7 cellular contexts compared by ENCODE assay signal in genomic region chr13:49652691-49653305, GRCh38. TPM values are rescaled to one million over a fixed set of nuclear protein-coding genes. Genes with fewer than 3 reads are reported as not detected.
DNase-seq lines count a peak whose midpoint lies in the region; ATAC-seq and TF ChIP-seq lines count a peak whose summit lies in the region.

No MANE protein-coding gene starts in this region.

- peaks cover 3% of the 10 kb centered on the region for H3K36me3 Mint-ChIP-seq in effector memory CD8-positive, alpha-beta T cell (ENCODE audit: insufficient read depth)
- H3K36me3 Mint-ChIP-seq in natural killer cell treated with Interleukin-12 subunit alpha and Interleukin-12 subunit beta and Interleukin-15 and Interleukin-18, amount 100 ng/mL, for 72 hours = no peaks in the 10 kb centered on the region

- no peaks in the 10 kb centered on the region for H3K36me3 ChIP-seq in PC-9 (ENCODE audit: low read depth)

- no peaks in the 10 kb centered on the region for H3K9me2 ChIP-seq in PC-9 (ENCODE audit: insufficient read depth)

- intact Hi-C loops in PC-9 (cut with micrococcal nuclease; ENCODE audit: unreplicated experiment) = loop anchor here (1.0 to 2.0 kb wide), 2 partner anchors 196 to 1258 kb away; no protein-coding TSS in a partner anchor

- peak; percentile 53 for ATAC-seq in HG03378 (IDR thresholded peaks at IDR 0.05; ENCODE audit: unreplicated experiment)
- ATAC-seq in effector memory CD8-positive, alpha-beta T cell (replicated peaks) = peak; percentile 42
- peak; percentile 49 to 50 for ATAC-seq in natural killer cell treated with Interleukin-12 subunit alpha and Interleukin-12 subunit beta and Interleukin-15 and Interleukin-18, amount 100 ng/mL, for 72 hours

- H3K9me3 Mint-ChIP-seq in effector memory CD8-positive, alpha-beta T cell = no peaks in the 10 kb centered on the region
- no peaks in the 10 kb centered on the region for H3K9me3 Mint-ChIP-seq in natural killer cell treated with Interleukin-12 subunit alpha and Interleukin-12 subunit beta and Interleukin-15 and Interleukin-18, amount 100 ng/mL, for 72 hours

- H3K27ac ChIP-seq in PC-9 = no peak overlapping the region

- no peaks in the 10 kb centered on the region for H3K27me3 Mint-ChIP-seq in effector memory CD8-positive, alpha-beta T cell
- no peaks in the 10 kb centered on the region for H3K27me3 Mint-ChIP-seq in natural killer cell treated with Interleukin-12 subunit alpha and Interleukin-12 subunit beta and Interleukin-15 and Interleukin-18, amount 100 ng/mL, for 72 hours

- no TSS peak for BruUV-seq in PC-9 (replicated peaks; lab: Mats Ljungman, UMichigan)

- H3K4me1 ChIP-seq in PC-9 (replicated peaks; ENCODE audit: insufficient read depth) = no peaks in the 10 kb centered on the region

- peaks cover 0 to 2% of the 10 kb centered on the region in 2 donors for H3K4me1 Mint-ChIP-seq in effector memory CD8-positive, alpha-beta T cell (ENCODE audit: low read depth in 2 of 2)
- H3K4me1 Mint-ChIP-seq in natural killer cell treated with Interleukin-12 subunit alpha and Interleukin-12 subunit beta and Interleukin-15 and Interleukin-18, amount 100 ng/mL, for 72 hours (ENCODE audit: low read depth in 2 of 2) = peaks cover 0 to 5% of the 10 kb centered on the region in 2 donors

- POLR2A ChIA-PET in PC-9 (lab: Charles Lee; ENCODE audit: unreplicated experiment) = no interaction called here

- DNase-seq in Daoy (ENCODE audit: low read depth) (peak; percentile 19), PC-9 (peak; percentile 39 to 57), anterior cingulate cortex (lab: John Stamatoyannopoulos, UW) (no peak), cerebellar nuclear complex (lab: John Stamatoyannopoulos, UW) (no peak)
- DNase-seq in effector memory CD8-positive, alpha-beta T cell = no peak
- no peak for DNase-seq in natural killer cell treated with Interleukin-12 subunit alpha and Interleukin-12 subunit beta and Interleukin-15 and Interleukin-18, amount 100 ng/mL, for 72 hours (ENCODE audit: low spot score)

- no peak overlapping the region for H3K4me3 ChIP-seq in PC-9

- no peak overlapping the region for H3K27ac Mint-ChIP-seq in effector memory CD8-positive, alpha-beta T cell
- no peak overlapping the region for H3K27ac Mint-ChIP-seq in natural killer cell treated with Interleukin-12 subunit alpha and Interleukin-12 subunit beta and Interleukin-15 and Interleukin-18, amount 100 ng/mL, for 72 hours

- 0 out of 2 replicates have a peak overlapping the region, but pooled peaks have one; percentile 30 for H3K4me2 ChIP-seq in PC-9

- CTCF ChIA-PET in PC-9 (lab: Charles Lee) = interaction anchor here (0.5 kb wide), 1 partner anchor 140 kb away, joined by 4 read pairs; no protein-coding TSS in a partner anchor

- H2AFZ ChIP-seq in PC-9 = no peak overlapping the region

- peak; percentile 71 for TF ChIP-seq CTCF in PC-9 (conservative IDR thresholded peaks at IDR 0.05)

- no peaks in the 10 kb centered on the region for H4K20me1 ChIP-seq in PC-9 (ENCODE audit: insufficient read depth)

- H3K27me3 ChIP-seq in PC-9 (ENCODE audit: insufficient read depth, low read depth) = no peaks in the 10 kb centered on the region

- no peaks in the 10 kb centered on the region for H3K9me3 ChIP-seq in PC-9 (ENCODE audit: insufficient read depth, low read depth)

- H3F3A ChIP-seq in PC-9 (ENCODE audit: insufficient read depth, low read depth) = peaks cover 6% of the 10 kb centered on the region; the same call in 1 of the 2 replicates

- H3K4me3 Mint-ChIP-seq in effector memory CD8-positive, alpha-beta T cell = no peak overlapping the region
- H3K4me3 Mint-ChIP-seq in natural killer cell treated with Interleukin-12 subunit alpha and Interleukin-12 subunit beta and Interleukin-15 and Interleukin-18, amount 100 ng/mL, for 72 hours = no peak overlapping the region

- H3K79me2 ChIP-seq in PC-9 (ENCODE audit: low read depth) = no peaks in the 10 kb centered on the region

RNA-seq across cellular contexts. Expression of gene ARL11, which starts 24.5 kb away (rescaled TPM):
- not detected in 2 replicates for total RNA-seq in Daoy (2014; rRNA removed; shearing (Covaris generic))
- 3.5 and 3.7 TPM in 2 replicates for total RNA-seq in PC-9 (2021)
- under 1 TPM; 0.48 to 0.50 TPM for total RNA-seq in natural killer cell treated with Interleukin-12 subunit alpha and Interleukin-12 subunit beta and Interleukin-15 and Interleukin-18, amount 100 ng/mL, for 72 hours

RNA-seq across cellular contexts. Expression of gene EBPL, which starts 38.5 kb away (rescaled TPM):
- total RNA-seq in Daoy (2014; rRNA removed; shearing (Covaris generic)) = 94.8 and 94.9 TPM in 2 replicates
- 77.0 and 100 TPM in 2 replicates for total RNA-seq in PC-9 (2021)
- total RNA-seq in natural killer cell treated with Interleukin-12 subunit alpha and Interleukin-12 subunit beta and Interleukin-15 and Interleukin-18, amount 100 ng/mL, for 72 hours = 10 to 100 TPM; 20.1 to 39.0 TPM

Comparison
In these comparisons a context has a peak if more than half of its experiments do, and no peak if none do; other contexts are left out.
1. DNase-seq: peak in Daoy (single experiment) and PC-9 (2 of 2); none in effector memory CD8-positive, alpha-beta T cell (0 of 3), natural killer cell treated with Interleukin-12 subunit alpha and Interleukin-12 subunit beta and Interleukin-15 and Interleukin-18, amount 100 ng/mL, for 72 hours (single experiment), anterior cingulate cortex (0 of 58) and cerebellar nuclear complex (0 of 2).
2. Peak in every context shown above with its lines, with median percentiles within 50 percentile points of each other: ATAC-seq.